Comparison of ENCODE assay signal across 8 cellular contexts in the genomic region with DNA sequence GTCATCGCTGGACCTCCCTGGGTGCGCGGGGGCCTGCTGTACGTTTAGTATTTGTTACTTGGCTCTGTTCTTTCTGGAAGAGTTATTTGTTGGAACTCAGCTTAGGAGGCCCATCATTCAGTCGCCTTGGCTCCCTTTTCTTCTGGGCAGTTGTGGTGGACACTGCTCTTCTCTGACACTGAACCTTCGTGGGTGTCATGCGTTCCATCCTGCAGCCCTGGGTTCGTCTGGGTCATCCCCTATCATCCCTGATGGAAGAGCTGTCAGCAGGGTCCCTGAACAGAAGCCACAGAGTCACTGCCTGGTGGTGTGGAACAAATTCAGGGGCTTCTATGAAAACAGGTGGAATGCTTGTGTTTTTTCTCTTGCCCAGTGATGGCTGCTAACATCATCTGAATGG.
"Had no signal": no experiment of that assay in that cellular context is flagged by ENCODE, and none has a peak within 500 bp of the region (broad histone marks: within the 10 kb centered on the region; RNA-seq: fewer than 3 reads in every experiment).

No MANE protein-coding gene starts in this region.

- H3K27ac Mint-ChIP-seq: HFFc6 had no signal

- H3K4me3 ChIP-seq: GM23248, HAP-1, K562 had no signal

- H3K4me1 ChIP-seq: HAP-1 had no signal

- H3K27ac ChIP-seq: GM23248 had no signal

- DNase-seq: GM23248, GOT3, H7, HFFc6 had no signal

- H2AFZ ChIP-seq: GM23248 had no signal

- H3K36me3 ChIP-seq: HAP-1 had no signal

- FAIRE-seq: HTR-8/SVneo, K562 had no signal

- H3K9me3 ChIP-seq: HAP-1 had no signal

- ATAC-seq: HCT116, K562 had no signal

- H3K9me3 Mint-ChIP-seq: HFFc6 had no signal

- H3K9ac ChIP-seq: GM23248 had no signal

- H3K4me3 Mint-ChIP-seq: HFFc6 had no signal
